In genomic region chr7:17300012-17300411, GRCh38 we compare ENCODE assay signal across 8 cellular contexts. TPM values are rescaled to one million over a fixed set of nuclear protein-coding genes. Genes with fewer than 3 reads are reported as not detected.
A peak's percentile ranks its signal among the peaks of the same experiment; 100 is the strongest.
DNase-seq lines count a peak whose midpoint lies in the region; ATAC-seq and TF ChIP-seq lines count a peak whose summit lies in the region.

No MANE protein-coding gene starts in this region.

- peak overlapping the region; percentile 80 to 86 for H3K4me3 ChIP-seq in left lung
- peak overlapping the region; percentile 69 to 98 (median 95) for H3K4me3 ChIP-seq in subcutaneous abdominal adipose tissue (ENCODE audit: low read depth in 1 of 5, low read length in 5 of 5)

- no peaks in the 10 kb centered on the region for H3K27me3 Mint-ChIP-seq in T-helper 1 cell treated with Interleukin-12 subunit alpha and Interleukin-12 subunit beta and Interleukin-4 antibody, amounts not matched to agents 30 μg/mL and 1 μg/mL, for 36 hours (ENCODE audit: low read depth)

- H3K27ac Mint-ChIP-seq in T-helper 1 cell treated with Interleukin-12 subunit alpha and Interleukin-12 subunit beta and Interleukin-4 antibody, amounts not matched to agents 30 μg/mL and 1 μg/mL, for 36 hours, result peak overlapping the region; percentile 91

- no peaks in the 10 kb centered on the region for H3K27me3 ChIP-seq in left lung
- no peaks in the 10 kb centered on the region for H3K27me3 ChIP-seq in subcutaneous abdominal adipose tissue (ENCODE audit: control insufficient read depth in 5 of 5, insufficient read depth in 4 of 5, low read length in 5 of 5)

- H3K9ac ChIP-seq in subcutaneous abdominal adipose tissue (ENCODE audit: low read length in 5 of 5), result peak overlapping the region; percentile 57 to 94 (median 92)

- ATAC-seq in left lung (no peak), HG02642 (IDR thresholded peaks at IDR 0.05; ENCODE audit: poor library complexity, unreplicated experiment) (no peak)

- peaks cover 33% of the 10 kb centered on the region for H3K4me1 Mint-ChIP-seq in T-helper 1 cell treated with Interleukin-12 subunit alpha and Interleukin-12 subunit beta and Interleukin-4 antibody, amounts not matched to agents 30 μg/mL and 1 μg/mL, for 36 hours (ENCODE audit: low read depth)

- intact Hi-C loops in left lung (cut with DNase I), result loop anchor here in 1 of 2 donors (10.0 kb wide), 1 partner anchor 315 kb away; no protein-coding TSS in a partner anchor

- H3K9me3 Mint-ChIP-seq in T-helper 1 cell treated with Interleukin-12 subunit alpha and Interleukin-12 subunit beta and Interleukin-4 antibody, amounts not matched to agents 30 μg/mL and 1 μg/mL, for 36 hours, result peaks cover 9% of the 10 kb centered on the region

- no peaks in the 10 kb centered on the region for H3K36me3 ChIP-seq in left lung
- H3K36me3 ChIP-seq in subcutaneous abdominal adipose tissue (ENCODE audit: control insufficient read depth in 5 of 5, insufficient read depth in 5 of 5, low read length in 5 of 5), result no peaks in the 10 kb centered on the region

- H3K36me3 Mint-ChIP-seq in T-helper 1 cell treated with Interleukin-12 subunit alpha and Interleukin-12 subunit beta and Interleukin-4 antibody, amounts not matched to agents 30 μg/mL and 1 μg/mL, for 36 hours (ENCODE audit: low read depth), result peaks cover 6% of the 10 kb centered on the region

- H3K27ac ChIP-seq in angular gyrus (ENCODE audit: low read depth, low read length) (peak overlapping the region; percentile 88), left lung (peak overlapping the region; percentile 97 to 98), subcutaneous abdominal adipose tissue (ENCODE audit: low read depth, low read length) (peak overlapping the region; percentile 80)

- H3K9me3 ChIP-seq in left lung (no peaks in the 10 kb centered on the region), subcutaneous abdominal adipose tissue (ENCODE audit: control insufficient read depth in 5 of 5, low read length in 5 of 5) (peaks cover 0 to 3% (median 0%) of the 10 kb centered on the region in 5 donors)

- peak overlapping the region; percentile 95 for H3K4me3 Mint-ChIP-seq in T-helper 1 cell treated with Interleukin-12 subunit alpha and Interleukin-12 subunit beta and Interleukin-4 antibody, amounts not matched to agents 30 μg/mL and 1 μg/mL, for 36 hours

- DNase-seq in T-helper 1 cell (no peak), left lung (no peak), COLO668 (lab: John Stamatoyannopoulos, UW; ENCODE audit: unreplicated experiment) (no peak), kidney glomerular epithelial cell (lab: John Stamatoyannopoulos, UW) (no peak)

- TF ChIP-seq CTCF in left lung (IDR thresholded peaks at IDR 0.05), result no peak

- H3K4me1 ChIP-seq in left lung (peaks cover 13 to 42% of the 10 kb centered on the region in 2 donors), subcutaneous abdominal adipose tissue (ENCODE audit: control insufficient read depth in 5 of 5, insufficient read depth in 5 of 5, low read length in 5 of 5) (peaks cover 0 to 34% (median 24%) of the 10 kb centered on the region in 5 donors)

RNA-seq across cellular contexts. Expression of gene AHR, which starts 1.6 kb away (rescaled TPM):
- total RNA-seq in left lung, result 100 to 1,000 TPM; 163 to 200 TPM
